Comparison of ENCODE assay signal across 1 cellular context in genomic region chr15:65374831-65375401, GRCh38.
TF ChIP-seq lines count a peak whose summit lies in the region.

No MANE protein-coding gene starts in this region.

TF ChIP-seq in IMR-90, 13 proteins besides CTCF, POLR2A, EP300 and RAD21 (continued from another document):
- no peak for TF ChIP-seq SMC3 (IDR thresholded peaks at IDR 0.05; ENCODE audit: low read depth, low read length)
